12 cellular contexts compared by ENCODE assay signal in the genomic region with DNA sequence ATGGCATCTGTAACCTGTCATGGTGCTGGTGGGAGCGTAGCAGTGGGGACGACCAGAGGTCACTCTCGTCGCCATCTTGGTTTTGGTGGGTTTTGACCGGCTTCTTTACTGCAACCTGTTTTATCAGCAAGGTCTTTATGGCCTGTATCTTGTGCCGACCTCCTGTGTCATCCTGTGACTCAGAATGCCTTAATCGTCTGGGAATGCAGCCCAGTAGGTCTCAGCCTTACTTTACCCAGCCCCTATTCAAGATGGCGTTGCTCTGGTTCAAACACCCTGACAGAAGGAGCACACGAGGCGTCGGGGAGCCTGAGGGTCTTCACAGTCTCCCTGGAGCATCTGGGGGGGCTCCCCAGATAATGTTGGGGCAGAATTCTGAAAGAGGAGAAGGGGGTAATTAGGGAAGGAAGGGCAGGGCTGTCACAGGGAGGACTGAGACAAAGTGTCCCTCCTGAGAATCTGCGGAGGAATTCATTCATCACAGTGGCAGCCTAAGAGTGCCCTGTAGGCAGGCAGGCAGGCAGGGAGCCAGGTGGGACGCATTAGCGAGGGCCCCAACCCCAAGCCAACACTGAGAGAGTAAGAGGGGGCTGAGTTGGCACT. TPM values are rescaled to one million over a fixed set of nuclear protein-coding genes. Genes with fewer than 3 reads are reported as not detected.
A peak's percentile ranks its signal among the peaks of the same experiment; 100 is the strongest.
DNase-seq lines count a peak whose midpoint lies in the region; TF ChIP-seq lines count a peak whose summit lies in the region.
"Had no signal": no experiment of that assay in that cellular context is flagged by ENCODE, and none has a peak within 500 bp of the region (broad histone marks: within the 10 kb centered on the region; RNA-seq: fewer than 3 reads in every experiment).

No MANE protein-coding gene starts in this region.

- peak overlapping the region; percentile 82 for H3K27ac Mint-ChIP-seq in HFFc6
- no peak overlapping the region for H3K27ac Mint-ChIP-seq in activated CD4-positive, alpha-beta memory T cell treated with anti-CD3 and anti-CD28 coated beads for 36 hours
- H3K27ac Mint-ChIP-seq: activated B cell treated with CpG ODN at 0.5 μM for 24 hours; CD4-positive, CD25-positive, alpha-beta regulatory T cell had no signal

- no peaks in the 10 kb centered on the region for H3F3A ChIP-seq in smooth muscle cell (ENCODE audit: low read depth)

- H3K27me3 Mint-ChIP-seq in HFFc6 (ENCODE audit: insufficient read depth), result peaks cover 9% of the 10 kb centered on the region
- H3K27me3 Mint-ChIP-seq in activated CD4-positive, alpha-beta memory T cell treated with anti-CD3 and anti-CD28 coated beads for 36 hours, result peaks cover 13% of the 10 kb centered on the region

- peaks cover 10% of the 10 kb centered on the region for H3K4me1 Mint-ChIP-seq in HFFc6 (ENCODE audit: low read depth)
- H3K4me1 Mint-ChIP-seq in activated CD4-positive, alpha-beta memory T cell treated with anti-CD3 and anti-CD28 coated beads for 36 hours (ENCODE audit: low read depth), result peaks cover 4% of the 10 kb centered on the region
- H3K4me1 Mint-ChIP-seq: activated B cell treated with CpG ODN at 0.5 μM for 24 hours had no signal

- no peaks in the 10 kb centered on the region for H3K79me2 ChIP-seq in fibroblast of lung (ENCODE audit: control insufficient read depth, insufficient read depth, low read length)
- no peaks in the 10 kb centered on the region for H3K79me2 ChIP-seq in smooth muscle cell (ENCODE audit: low read depth)

- H3K27ac ChIP-seq in SJSA1 (peak overlapping the region; percentile 29; the same call in 1 of the 2 replicates), fibroblast of lung (ENCODE audit: insufficient read depth, low read length) (no peak overlapping the region), smooth muscle cell (ENCODE audit: low read depth) (peak overlapping the region; percentile 86)

- no peak overlapping the region for H3K4me3 ChIP-seq in SJSA1
- no peak overlapping the region for H3K4me3 ChIP-seq in fibroblast of lung (replicated peaks in 1 of 4; ENCODE audit: control extremely low read depth in 1 of 4, insufficient read depth in 1 of 4, low read depth in 3 of 4, low read length in 4 of 4)
- H3K4me3 ChIP-seq in smooth muscle cell, result no peak overlapping the region

- H3K36me3 Mint-ChIP-seq in HFFc6 (ENCODE audit: low read depth), result no peaks in the 10 kb centered on the region
- H3K36me3 Mint-ChIP-seq in activated CD4-positive, alpha-beta memory T cell treated with anti-CD3 and anti-CD28 coated beads for 36 hours, result no peaks in the 10 kb centered on the region
- H3K36me3 Mint-ChIP-seq: CD4-positive, CD25-positive, alpha-beta regulatory T cell had no signal

- 47% methylated on average over 14 of the region's 14 CpGs for WGBS in smooth muscle cell (ENCODE audit: low lambda C conversion rate)

- TF ChIP-seq CTCF in HFFc6 (IDR thresholded peaks at IDR 0.05), result no peak
- no peak for TF ChIP-seq CTCF in fibroblast of lung (conservative IDR thresholded peaks at IDR 0.05 in 1 of 2, IDR thresholded peaks at IDR 0.05 in 1 of 2; ENCODE audit: low read depth in 1 of 2, low read length in 2 of 2)
- no peak for TF ChIP-seq CTCF in smooth muscle cell (IDR thresholded peaks at IDR 0.05; ENCODE audit: borderline replicate concordance, insufficient read depth, poor library complexity, severe bottlenecking)

- CTCF ChIA-PET in activated CD4-positive, alpha-beta memory T cell treated with anti-CD3 and anti-CD28 coated beads for 36 hours (lab: Charles Lee), result no interaction called here

- POLR2A ChIA-PET in activated CD4-positive, alpha-beta memory T cell treated with anti-CD3 and anti-CD28 coated beads for 36 hours (lab: Charles Lee), result no interaction called here

- intact Hi-C loops in activated CD4-positive, alpha-beta memory T cell treated with anti-CD3 and anti-CD28 coated beads for 36 hours (cut with micrococcal nuclease), result no loop called here

- H3K4me2 ChIP-seq in fibroblast of lung (ENCODE audit: extremely low read depth, insufficient read depth, low read length) (no peak overlapping the region), smooth muscle cell (peak overlapping the region; percentile 0)

- peak; percentile 35 for DNase-seq in HFFc6
- DNase-seq in SJSA1 (ENCODE audit: low read depth in 1 of 2, low spot score in 2 of 2), result no peak
- peak; percentile 15 to 79 for DNase-seq in fibroblast of lung (ENCODE audit: low read depth in 2 of 2)
- DNase-seq in smooth muscle cell (lab: John Stamatoyannopoulos, UW; ENCODE audit: unreplicated experiment), result no peak
- DNase-seq in activated CD4-positive, alpha-beta memory T cell treated with anti-CD3 and anti-CD28 coated beads for 36 hours, result no peak
- DNase-seq in COLO829 (ENCODE audit: low spot score), result no peak
- DNase-seq in anterior cingulate cortex (lab: John Stamatoyannopoulos, UW), result no peak
- DNase-seq: activated B cell treated with CpG ODN at 0.5 μM for 24 hours; activated naive CD4-positive, alpha-beta T cell treated with anti-CD3 and anti-CD28 coated beads, Interleukin-2, amount 50 U/mL, for 16 hours; CD4-positive, CD25-positive, alpha-beta regulatory T cell; head of caudate nucleus; kidney glomerular epithelial cell had no signal

- no peaks in the 10 kb centered on the region for H4K20me1 ChIP-seq in fibroblast of lung (ENCODE audit: control insufficient read depth, extremely low read depth, insufficient read depth, low read length)
- no peaks in the 10 kb centered on the region for H4K20me1 ChIP-seq in smooth muscle cell (ENCODE audit: low read depth)

- H3K9ac ChIP-seq in fibroblast of lung (ENCODE audit: insufficient read depth, low read length), result no peak overlapping the region
- H3K9ac ChIP-seq in smooth muscle cell (ENCODE audit: low read depth), result peak overlapping the region; percentile 73

- no peaks in the 10 kb centered on the region for H3K36me3 ChIP-seq in SJSA1
- H3K36me3 ChIP-seq in fibroblast of lung (ENCODE audit: control insufficient read depth, insufficient read depth, low read length), result no peaks in the 10 kb centered on the region
- H3K36me3 ChIP-seq in smooth muscle cell (ENCODE audit: low read depth), result no peaks in the 10 kb centered on the region

- H2AFZ ChIP-seq in fibroblast of lung (ENCODE audit: low read length), result no peak overlapping the region
- H2AFZ ChIP-seq in smooth muscle cell (ENCODE audit: low read depth), result peak overlapping the region; percentile 51

- no peaks in the 10 kb centered on the region for H3K9me3 ChIP-seq in SJSA1 (replicated peaks)
- no peaks in the 10 kb centered on the region for H3K9me3 ChIP-seq in fibroblast of lung (ENCODE audit: control insufficient read depth, insufficient read depth, low read depth, low read length)
- no peaks in the 10 kb centered on the region for H3K9me3 ChIP-seq in smooth muscle cell (replicated peaks; ENCODE audit: low read depth)

- H3K9me3 Mint-ChIP-seq in HFFc6, result no peaks in the 10 kb centered on the region
- no peaks in the 10 kb centered on the region for H3K9me3 Mint-ChIP-seq in activated CD4-positive, alpha-beta memory T cell treated with anti-CD3 and anti-CD28 coated beads for 36 hours
- H3K9me3 Mint-ChIP-seq: activated B cell treated with CpG ODN at 0.5 μM for 24 hours had no signal

- H3K27me3 ChIP-seq in SJSA1 (replicated peaks), result no peaks in the 10 kb centered on the region; the same call in 1 of the 2 replicates
- no peaks in the 10 kb centered on the region for H3K27me3 ChIP-seq in fibroblast of lung (ENCODE audit: control insufficient read depth, insufficient read depth, low read length)
- no peaks in the 10 kb centered on the region for H3K27me3 ChIP-seq in smooth muscle cell (ENCODE audit: low read depth)

- H3K4me3 Mint-ChIP-seq in HFFc6, result no peak overlapping the region
- H3K4me3 Mint-ChIP-seq in activated CD4-positive, alpha-beta memory T cell treated with anti-CD3 and anti-CD28 coated beads for 36 hours, result no peak overlapping the region
- H3K4me3 Mint-ChIP-seq: activated B cell treated with CpG ODN at 0.5 μM for 24 hours; CD4-positive, CD25-positive, alpha-beta regulatory T cell had no signal

- H3K4me1 ChIP-seq in SJSA1 (replicated peaks) (peaks cover 8% of the 10 kb centered on the region), fibroblast of lung (ENCODE audit: control insufficient read depth, extremely low read depth, insufficient read depth, low read length) (peaks cover 2% of the 10 kb centered on the region), smooth muscle cell (ENCODE audit: low read depth) (no peaks in the 10 kb centered on the region)

RNA-seq across cellular contexts. Expression of gene NCS1, which starts 21.3 kb away (rescaled TPM):
- total RNA-seq in HFFc6 (2021; fragmentation: NEBNext Ultra II Directional; extraction: Animal tissue kit (Norgen Biotek cat#: 25700)), result 100 to 1,000 TPM in 4 of 6 experiments, 10 to 100 TPM in 2; 96.5 to 108 (median 104) TPM
- total RNA-seq in SJSA1 (2014; rRNA removed; shearing (Covaris generic)), result 31.5 and 44.6 TPM in 2 replicates
- total RNA-seq in fibroblast of lung, result 37.5 and 52.0 TPM in 2 replicates
- polyA plus RNA-seq in fibroblast of lung, result 44.9 and 89.4 TPM in 2 replicates
- polyA plus RNA-seq in fibroblast of lung (2012), result 37.5 and 69.5 TPM in 2 replicates
- polyA minus RNA-seq in fibroblast of lung (ENCODE audit: low replicate concordance), result 57.6 and 107 TPM in 2 replicates
- 28.0 and 39.8 TPM in 2 replicates for total RNA-seq in smooth muscle cell
- 49.7 and 59.3 TPM in 2 replicates for polyA plus RNA-seq in smooth muscle cell
- total RNA-seq in activated CD4-positive, alpha-beta memory T cell treated with anti-CD3 and anti-CD28 coated beads for 36 hours, result 10 to 100 TPM; 26.8 to 29.1 TPM
- polyA plus RNA-seq: CD4-positive, CD25-positive, alpha-beta regulatory T cell had no signal

Comparison
In these comparisons a context has a peak if more than half of its experiments do, and no peak if none do; other contexts are left out.
1. DNase-seq: peak in HFFc6 (single experiment) and fibroblast of lung (2 of 2); none in SJSA1 (0 of 2), smooth muscle cell (single experiment), activated CD4-positive, alpha-beta memory T cell treated with anti-CD3 and anti-CD28 coated beads for 36 hours (single experiment), COLO829 (single experiment) and anterior cingulate cortex (0 of 58).